In the genomic region with DNA sequence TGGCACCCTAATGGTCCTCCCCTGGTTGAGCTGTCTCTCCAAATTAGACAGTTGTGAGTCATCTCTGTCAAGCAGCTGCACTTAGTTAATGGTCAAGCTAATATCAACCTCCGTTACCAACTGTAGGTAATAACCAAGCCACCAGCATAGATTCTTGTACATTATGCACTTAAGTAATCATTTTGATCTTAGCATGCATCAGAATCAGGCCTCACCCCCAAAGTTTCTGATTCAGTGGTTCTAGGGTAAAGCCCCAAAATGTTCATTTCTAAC, we compare ENCODE assay signal across 12 cellular contexts.
DNase-seq lines count a peak whose midpoint lies in the region; ATAC-seq and TF ChIP-seq lines count a peak whose summit lies in the region.
"Had no signal": no experiment of that assay in that cellular context is flagged by ENCODE, and none has a peak within 500 bp of the region (broad histone marks: within the 10 kb centered on the region; RNA-seq: fewer than 3 reads in every experiment).

No MANE protein-coding gene starts in this region.

- DNase-seq in IMR-90 (no peak), anterior cingulate cortex (lab: John Stamatoyannopoulos, UW) (no peak), NCI-H774 (lab: John Stamatoyannopoulos, UW) (no peak), left colon (no peak), KG1 (lab: John Stamatoyannopoulos, UW) (no peak)
- DNase-seq: activated T-cell treated with anti-CD3 and anti-CD28 coated beads, Interleukin-2, amount 50 U/mL, for 48 hours; GDM1; HCEC 1CT had no signal

- TF ChIP-seq CTCF in IMR-90 (conservative IDR thresholded peaks at IDR 0.05; ENCODE audit: low read depth, low read length) = no peak

- peak overlapping the region; percentile 1 for H2AK9ac ChIP-seq in IMR-90 (replicated peaks; ENCODE audit: low read depth, low read length, poor library complexity)

- no peak overlapping the region for H4K91ac ChIP-seq in IMR-90 (ENCODE audit: insufficient read depth, low read depth, low read length)

- in situ Hi-C loops in IMR-90 (cut with MboI; ENCODE audit: low sequenced_read_pairs) = loop anchor here (25.0 kb wide), 1 partner anchor 577 kb away; no protein-coding TSS in a partner anchor

- H3K36me3 ChIP-seq in IMR-90 (ENCODE audit: control insufficient read depth, insufficient read depth, low read length) = no peaks in the 10 kb centered on the region

- POLR2A ChIA-PET in IMR-90 (lab: Charles Lee; ENCODE audit: unreplicated experiment) = no interaction called here

- no peaks in the 10 kb centered on the region for H3K79me1 ChIP-seq in IMR-90 (ENCODE audit: low read depth in 1 of 2, low read length in 2 of 2)

- TF ChIP-seq POLR2A in IMR-90 (IDR thresholded peaks at IDR 0.05; ENCODE audit: low read depth, low read length) = no peak

- no peak overlapping the region for H4K5ac ChIP-seq in IMR-90 (ENCODE audit: low read depth, low read length)

- H3K27me3 ChIP-seq in IMR-90 (ENCODE audit: control insufficient read depth, insufficient read depth, low read length) = no peaks in the 10 kb centered on the region

- no peak for TF ChIP-seq RAD21 in IMR-90 (IDR thresholded peaks at IDR 0.05; ENCODE audit: low read length)

- peak; percentile 88 for ATAC-seq in GM18502 (IDR thresholded peaks at IDR 0.05; ENCODE audit: poor library complexity, unreplicated experiment)
- ATAC-seq in GM21367 (IDR thresholded peaks at IDR 0.05; ENCODE audit: unreplicated experiment) = peak; percentile 85
- peak; percentile 71 for ATAC-seq in HG02970 (IDR thresholded peaks at IDR 0.05; ENCODE audit: low FRiP score, unreplicated experiment)
- ATAC-seq in IMR-90 (ENCODE audit: low read depth) = no peak
- no peak for ATAC-seq in left colon

- no peaks in the 10 kb centered on the region; the same call in 1 of the 2 replicates for H3K4me1 ChIP-seq in IMR-90 (ENCODE audit: control insufficient read depth, insufficient read depth, low read length)

- no peak overlapping the region for H3K4me2 ChIP-seq in IMR-90 (ENCODE audit: low read depth, low read length)

- dilution Hi-C loops in IMR-90 (cut with HindIII; ENCODE audit: low sequenced_read_pairs, unreplicated experiment) = no loop called here

- no peak overlapping the region for H3K27ac ChIP-seq in IMR-90 (ENCODE audit: insufficient read depth, low read length)
- H3K27ac ChIP-seq: RWPE1 had no signal

- H4K8ac ChIP-seq in IMR-90 (ENCODE audit: low read depth in 2 of 2, low read length in 2 of 2) = no peak overlapping the region

- H3K18ac ChIP-seq in IMR-90 (ENCODE audit: low read depth, low read length) = no peak overlapping the region

- H3K4ac ChIP-seq in IMR-90 (ENCODE audit: low read depth, low read length) = no peak overlapping the region

- intact Hi-C loops in IMR-90 (cut with micrococcal nuclease) (loop anchor here (10.0 kb wide), 1 partner anchor 579 kb away; no protein-coding TSS in a partner anchor), left colon (cut with DNase I, micrococcal nuclease) (no loop called here)

- CTCF ChIA-PET in IMR-90 (lab: Yijun Ruan, JAX) = no interaction called here

- H4K20me1 ChIP-seq in IMR-90 (ENCODE audit: insufficient read depth, low read length) = no peaks in the 10 kb centered on the region

- H3K9me1 ChIP-seq in IMR-90 (ENCODE audit: insufficient read depth, low read length) = no peaks in the 10 kb centered on the region

- no peak overlapping the region for H3K56ac ChIP-seq in IMR-90 (ENCODE audit: extremely low read depth, insufficient read depth, low read length)

- H2BK5ac ChIP-seq in IMR-90 (ENCODE audit: low read depth, low read length, poor library complexity, severe bottlenecking) = no peak overlapping the region

- no peak overlapping the region for H2BK20ac ChIP-seq in IMR-90 (ENCODE audit: low read depth, low read length)

- no peak overlapping the region for H2AFZ ChIP-seq in IMR-90 (replicated peaks; ENCODE audit: low read length, poor library complexity)

- no peak overlapping the region for H2BK15ac ChIP-seq in IMR-90 (ENCODE audit: low read depth, low read length)

- H3K14ac ChIP-seq in IMR-90 (replicated peaks; ENCODE audit: low read depth, low read length) = no peak overlapping the region

- no peak overlapping the region for H3K9ac ChIP-seq in IMR-90 (ENCODE audit: low read depth, low read length)

- H2BK120ac ChIP-seq in IMR-90 (ENCODE audit: low read depth, low read length) = no peak overlapping the region

- H3K4me3 ChIP-seq in IMR-90 (ENCODE audit: insufficient read depth, low read depth, low read length) = no peak overlapping the region

- no TSS peak for BruUV-seq in IMR-90 (replicated peaks; lab: Mats Ljungman, UMichigan)

- no peak overlapping the region for H2AK5ac ChIP-seq in IMR-90 (ENCODE audit: low read depth, low read length)

- H3K9me3 ChIP-seq in IMR-90 (ENCODE audit: control insufficient read depth, insufficient read depth, low read length) = no peaks in the 10 kb centered on the region

- WGBS in IMR-90 (ENCODE audit: extremely low coverage in 2 of 2, insufficient read length in 1 of 2), 2 experiments = no CpG with 5 or more reads among the region's 1 CpG

- H3K23ac ChIP-seq in IMR-90 (ENCODE audit: low read depth, low read length) = no peak overlapping the region

TF ChIP-seq in IMR-90, 13 proteins besides CTCF, POLR2A, EP300 and RAD21:
- TF ChIP-seq CHD1 (IDR thresholded peaks at IDR 0.05; ENCODE audit: low read depth, low read length) (no peak), MXI1 (IDR thresholded peaks at IDR 0.05; ENCODE audit: borderline replicate concordance, low read depth, low read length) (no peak), RFX5 (IDR thresholded peaks at IDR 0.05; ENCODE audit: low read depth, low read length) (no peak), MAFK (IDR thresholded peaks at IDR 0.05; ENCODE audit: low read depth, low read length) (no peak), RCOR1 (IDR thresholded peaks at IDR 0.05; ENCODE audit: insufficient replicate concordance, low read length) (no peak), CEBPB (IDR thresholded peaks at IDR 0.05; ENCODE audit: low read depth, low read length) (no peak), FOS (IDR thresholded peaks at IDR 0.05; ENCODE audit: low read depth, low read length) (no peak)
- TF ChIP-seq, protein P1, sequence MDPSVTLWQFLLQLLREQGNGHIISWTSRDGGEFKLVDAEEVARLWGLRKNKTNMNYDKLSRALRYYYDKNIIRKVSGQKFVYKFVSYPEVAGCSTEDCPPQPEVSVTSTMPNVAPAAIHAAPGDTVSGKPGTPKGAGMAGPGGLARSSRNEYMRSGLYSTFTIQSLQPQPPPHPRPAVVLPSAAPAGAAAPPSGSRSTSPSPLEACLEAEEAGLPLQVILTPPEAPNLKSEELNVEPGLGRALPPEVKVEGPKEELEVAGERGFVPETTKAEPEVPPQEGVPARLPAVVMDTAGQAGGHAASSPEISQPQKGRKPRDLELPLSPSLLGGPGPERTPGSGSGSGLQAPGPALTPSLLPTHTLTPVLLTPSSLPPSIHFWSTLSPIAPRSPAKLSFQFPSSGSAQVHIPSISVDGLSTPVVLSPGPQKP (IDR thresholded peaks at IDR 0.05; ENCODE audit: borderline replicate concordance, low read depth, low read length) = no peak
- TF ChIP-seq, protein P2, sequence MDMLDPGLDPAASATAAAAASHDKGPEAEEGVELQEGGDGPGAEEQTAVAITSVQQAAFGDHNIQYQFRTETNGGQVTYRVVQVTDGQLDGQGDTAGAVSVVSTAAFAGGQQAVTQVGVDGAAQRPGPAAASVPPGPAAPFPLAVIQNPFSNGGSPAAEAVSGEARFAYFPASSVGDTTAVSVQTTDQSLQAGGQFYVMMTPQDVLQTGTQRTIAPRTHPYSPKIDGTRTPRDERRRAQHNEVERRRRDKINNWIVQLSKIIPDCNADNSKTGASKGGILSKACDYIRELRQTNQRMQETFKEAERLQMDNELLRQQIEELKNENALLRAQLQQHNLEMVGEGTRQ (IDR thresholded peaks at IDR 0.05; ENCODE audit: low read depth, low read length) = no peak

Comparison
In these comparisons a context has a peak if more than half of its experiments do, and no peak if none do; other contexts are left out.
1. ATAC-seq: peak in GM18502 (single experiment), GM21367 (single experiment) and HG02970 (single experiment); none in IMR-90 (single experiment) and left colon (single experiment).